9 cellular contexts compared by ENCODE assay signal in genomic region chr10:78406648-78407008, GRCh38.
A peak's percentile ranks its signal among the peaks of the same experiment; 100 is the strongest.
DNase-seq lines count a peak whose midpoint lies in the region; ATAC-seq, FAIRE-seq and TF ChIP-seq lines count a peak whose summit lies in the region.
"Had no signal": no experiment of that assay in that cellular context is flagged by ENCODE, and none has a peak within 500 bp of the region (broad histone marks: within the 10 kb centered on the region; RNA-seq: fewer than 3 reads in every experiment).

No MANE protein-coding gene starts in this region.

- H4K20me1 ChIP-seq in HepG2 (ENCODE audit: insufficient read depth, low read length), result no peaks in the 10 kb centered on the region

- H3K4me1 ChIP-seq in body of pancreas (peaks cover 34% of the 10 kb centered on the region), HepG2 (ENCODE audit: insufficient read depth, low read length) (no peaks in the 10 kb centered on the region; the same call in 1 of the 2 replicates), tibial artery (peaks cover 0 to 43% (median 32%) of the 10 kb centered on the region in 4 donors), spleen (peaks cover 0 to 32% (median 15%) of the 10 kb centered on the region in 6 donors)

- H3K4me3 ChIP-seq in body of pancreas, result no peak overlapping the region
- peak overlapping the region in 1 of 3 experiments; percentile 38; a peak in 1 of 6 replicates for H3K4me3 ChIP-seq in HepG2 (replicated peaks in 1 of 3; ENCODE audit: insufficient read depth in 1 of 3, low read depth in 2 of 3, low read length in 3 of 3)
- peak overlapping the region; percentile 7 to 40 for H3K4me3 ChIP-seq in tibial artery
- H3K4me3 ChIP-seq in spleen, result peak overlapping the region in 1 of 8 donors; percentile 52
- H3K4me3 ChIP-seq: SK-N-MC had no signal

- in situ Hi-C loops in HepG2 (cut with HindIII; ENCODE audit: extremely low pct_ligation_motif_present, low pct_unique_long_range_greater_than_20kb), result no loop called here

- no peak overlapping the region for H2AFZ ChIP-seq in HepG2 (ENCODE audit: low read length)

- no peak overlapping the region for H3K27ac Mint-ChIP-seq in activated T-cell treated with anti-CD3 and anti-CD28 coated beads, Interleukin-2, amount 50 U/mL, for 24 hours

- no peaks in the 10 kb centered on the region for H3K36me3 Mint-ChIP-seq in activated T-cell treated with anti-CD3 and anti-CD28 coated beads, Interleukin-2, amount 50 U/mL, for 24 hours (ENCODE audit: low read depth)

- no peak overlapping the region for H3K9ac ChIP-seq in HepG2 (ENCODE audit: insufficient read depth, low read depth, low read length)

- no peak for TF ChIP-seq RAD21 in HepG2 (CRISPR knock-in tag; IDR thresholded peaks at IDR 0.05)

- H3K36me3 ChIP-seq in body of pancreas (replicated peaks in 1 of 2; ENCODE audit: insufficient read depth in 1 of 2, low read depth in 2 of 2) (no peaks in the 10 kb centered on the region), HepG2 (replicated peaks in 1 of 2; ENCODE audit: control insufficient read depth in 1 of 2, insufficient read depth in 2 of 2, low read length in 2 of 2) (no peaks in the 10 kb centered on the region), tibial artery (no peaks in the 10 kb centered on the region), spleen (no peaks in the 10 kb centered on the region)

- peak; percentile 3 for ATAC-seq in body of pancreas
- ATAC-seq in HepG2, result no peak
- ATAC-seq in GM18858 (IDR thresholded peaks at IDR 0.05; ENCODE audit: unreplicated experiment), result no peak
- ATAC-seq in HG03378 (IDR thresholded peaks at IDR 0.05; ENCODE audit: unreplicated experiment), result no peak

- 12 to 14% methylated on average over 10 of the region's 10 CpGs for WGBS in body of pancreas, 2 donors
- 21% methylated on average over 5 of the region's 10 CpGs for WGBS in HepG2 (ENCODE audit: low lambda C conversion rate)
- 29 to 43% (median 40%) methylated on average over 10 of the region's 10 CpGs for WGBS in spleen, 5 donors

- H3K9me3 ChIP-seq in body of pancreas (no peaks in the 10 kb centered on the region), HepG2 (ENCODE audit: low read length) (no peaks in the 10 kb centered on the region), tibial artery (no peaks in the 10 kb centered on the region), spleen (no peaks in the 10 kb centered on the region)

- intact Hi-C loops in body of pancreas (cut with DNase I), result no loop called here
- intact Hi-C loops in HepG2 (cut with micrococcal nuclease; ENCODE audit: unreplicated experiment), result no loop called here
- intact Hi-C loops in tibial artery (cut with DNase I; ENCODE audit: low total_unique reads), result no loop called here
- intact Hi-C loops in spleen (cut with DNase I; ENCODE audit: low total_unique reads), result no loop called here

- TF ChIP-seq POLR2A in body of pancreas (IDR thresholded peaks at IDR 0.05) (no peak), HepG2 (IDR thresholded peaks at IDR 0.05; ENCODE audit: insufficient read depth in 1 of 2, low read depth in 2 of 2, low read length in 2 of 2) (no peak), spleen (IDR thresholded peaks at IDR 0.05) (no peak)

- peaks cover 31% of the 10 kb centered on the region for H3K27me3 Mint-ChIP-seq in activated T-cell treated with anti-CD3 and anti-CD28 coated beads, Interleukin-2, amount 50 U/mL, for 24 hours

- H3K9me3 Mint-ChIP-seq in activated T-cell treated with anti-CD3 and anti-CD28 coated beads, Interleukin-2, amount 50 U/mL, for 24 hours, result no peaks in the 10 kb centered on the region

- no peak for TF ChIP-seq CTCF in body of pancreas (IDR thresholded peaks at IDR 0.05)
- TF ChIP-seq CTCF in HepG2 (CRISPR knock-in tag; IDR thresholded peaks at IDR 0.05), result no peak
- no peak for TF ChIP-seq CTCF in tibial artery (IDR thresholded peaks at IDR 0.05)
- TF ChIP-seq CTCF in spleen (IDR thresholded peaks at IDR 0.05 in 8 of 11, conservative IDR thresholded peaks at IDR 0.05 in 3 of 11), result no peak

- TF ChIP-seq EP300 in HepG2 (IDR thresholded peaks at IDR 0.05; ENCODE audit: low read depth in 2 of 2, low read length in 2 of 2), result no peak
- TF ChIP-seq EP300 in HepG2 (CRISPR knock-in tag; IDR thresholded peaks at IDR 0.05; ENCODE audit: borderline replicate concordance), result no peak

- POLR2A ChIA-PET in HepG2 (lab: Yijun Ruan, JAX), result no interaction called here

- H3K4me3 Mint-ChIP-seq in activated T-cell treated with anti-CD3 and anti-CD28 coated beads, Interleukin-2, amount 50 U/mL, for 24 hours, result peak overlapping the region; percentile 57

- no peaks in the 10 kb centered on the region for H3K79me2 ChIP-seq in HepG2 (ENCODE audit: insufficient read depth, low read length)

- CTCF ChIA-PET in HepG2 (lab: Yijun Ruan, JAX; ENCODE audit: low intra/inter-chr PET ratio, low total read pairs), result no interaction called here

- H3K27ac ChIP-seq in body of pancreas (peak overlapping the region in 1 of 4 donors; percentile 72), HepG2 (ENCODE audit: extremely low read length, insufficient read depth, low read length) (no peak overlapping the region), tibial artery (no peak overlapping the region), spleen (no peak overlapping the region)
- H3K27ac ChIP-seq: SK-N-MC had no signal

- no peak for DNase-seq in activated T-cell treated with anti-CD3 and anti-CD28 coated beads, Interleukin-2, amount 50 U/mL, for 24 hours
- DNase-seq in activated T-cell treated with anti-CD3 and anti-CD28 coated beads, Interleukin-2, amount 50 U/mL, for 48 hours, result no peak
- DNase-seq in body of pancreas (no peak), HepG2 (ENCODE audit: low spot score) (no peak), tibial artery (no peak), spleen (no peak)

- FAIRE-seq in HepG2 (lab: Jason Lieb, UNC), result no peak

- H3K4me1 Mint-ChIP-seq in activated T-cell treated with anti-CD3 and anti-CD28 coated beads, Interleukin-2, amount 50 U/mL, for 24 hours (ENCODE audit: low read depth), result peaks cover 9% of the 10 kb centered on the region

- H3K27me3 ChIP-seq in body of pancreas (no peaks in the 10 kb centered on the region), HepG2 (ENCODE audit: control insufficient read depth in 1 of 2, insufficient read depth in 2 of 2, low read length in 2 of 2) (peaks cover 4 to 68% of the 10 kb centered on the region in 2 experiments; a peak in 4 of 5 replicates), tibial artery (no peaks in the 10 kb centered on the region), spleen (replicated peaks in 1 of 7) (peaks cover 0 to 29% (median 0%) of the 10 kb centered on the region in 7 donors)

- no TSS peak for BruUV-seq in HepG2 (replicated peaks; lab: Mats Ljungman, UMichigan)

- H3K4me2 ChIP-seq in HepG2 (ENCODE audit: low read depth, low read length), result peak overlapping the region; percentile 58; the same call in 1 of the 2 replicates

TF ChIP-seq in HepG2, 621 proteins besides CTCF, POLR2A, EP300 and RAD21:
- no peak for TF ChIP-seq KMT2A (CRISPR knock-in tag; IDR thresholded peaks at IDR 0.05)
- no peak for TF ChIP-seq GLI4 (CRISPR knock-in tag; IDR thresholded peaks at IDR 0.05; ENCODE audit: borderline replicate concordance)
- TF ChIP-seq REXO4 (CRISPR knock-in tag; IDR thresholded peaks at IDR 0.05; ENCODE audit: borderline replicate concordance), result no peak
- TF ChIP-seq, protein P1, sequence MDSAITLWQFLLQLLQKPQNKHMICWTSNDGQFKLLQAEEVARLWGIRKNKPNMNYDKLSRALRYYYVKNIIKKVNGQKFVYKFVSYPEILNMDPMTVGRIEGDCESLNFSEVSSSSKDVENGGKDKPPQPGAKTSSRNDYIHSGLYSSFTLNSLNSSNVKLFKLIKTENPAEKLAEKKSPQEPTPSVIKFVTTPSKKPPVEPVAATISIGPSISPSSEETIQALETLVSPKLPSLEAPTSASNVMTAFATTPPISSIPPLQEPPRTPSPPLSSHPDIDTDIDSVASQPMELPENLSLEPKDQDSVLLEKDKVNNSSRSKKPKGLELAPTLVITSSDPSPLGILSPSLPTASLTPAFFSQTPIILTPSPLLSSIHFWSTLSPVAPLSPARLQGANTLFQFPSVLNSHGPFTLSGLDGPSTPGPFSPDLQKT (CRISPR knock-in tag; IDR thresholded peaks at IDR 0.05; ENCODE audit: borderline replicate concordance), result no peak
- no peak for TF ChIP-seq GZF1 (CRISPR knock-in tag; IDR thresholded peaks at IDR 0.05)
- TF ChIP-seq ZNF121 (CRISPR knock-in tag; IDR thresholded peaks at IDR 0.05), result no peak
- no peak for TF ChIP-seq ZNF441 (CRISPR knock-in tag; IDR thresholded peaks at IDR 0.05; ENCODE audit: borderline replicate concordance)
- no peak for TF ChIP-seq MAZ (IDR thresholded peaks at IDR 0.05; ENCODE audit: borderline replicate concordance, low read depth, low read length)
- TF ChIP-seq MAZ (CRISPR knock-in tag; IDR thresholded peaks at IDR 0.05; ENCODE audit: low read depth), result no peak
- no peak for TF ChIP-seq ZNF766 (CRISPR knock-in tag; IDR thresholded peaks at IDR 0.05; ENCODE audit: borderline replicate concordance)
TF ChIP-seq in HepG2: peak in this region for 0.

Comparison
In these comparisons a context has a peak if more than half of its experiments do, and no peak if none do; other contexts are left out.
1. H3K4me3 ChIP-seq: peak in tibial artery (2 of 2); none in body of pancreas (0 of 2).